15 cellular contexts compared by ENCODE assay signal in genomic region chr4:104519588-104519987, GRCh38. TPM values are rescaled to one million over a fixed set of nuclear protein-coding genes. Genes with fewer than 3 reads are reported as not detected.
A peak's percentile ranks its signal among the peaks of the same experiment; 100 is the strongest.
DNase-seq lines count a peak whose midpoint lies in the region; ATAC-seq and TF ChIP-seq lines count a peak whose summit lies in the region.
"Had no signal": no experiment of that assay in that cellular context is flagged by ENCODE, and none has a peak within 500 bp of the region (broad histone marks: within the 10 kb centered on the region; RNA-seq: fewer than 3 reads in every experiment).

No MANE protein-coding gene starts in this region.

- H3K27ac Mint-ChIP-seq in activated T-helper 17 cell treated with anti-CD3 and anti-CD28 coated beads, Interleukin-2, amount 50 U/mL, for 72 hours = no peak overlapping the region

- H3K36me3 Mint-ChIP-seq in activated T-helper 17 cell treated with anti-CD3 and anti-CD28 coated beads, Interleukin-2, amount 50 U/mL, for 72 hours (ENCODE audit: low read depth) = no peaks in the 10 kb centered on the region

- TF ChIP-seq CTCF in GM12864 (IDR thresholded peaks at IDR 0.05; ENCODE audit: low read depth, low read length, missing control alignments) = no peak

- H3K4me1 Mint-ChIP-seq in activated T-helper 17 cell treated with anti-CD3 and anti-CD28 coated beads, Interleukin-2, amount 50 U/mL, for 72 hours = no peaks in the 10 kb centered on the region

- H3K9me3 Mint-ChIP-seq in activated T-helper 17 cell treated with anti-CD3 and anti-CD28 coated beads, Interleukin-2, amount 50 U/mL, for 72 hours = no peaks in the 10 kb centered on the region

- peak; percentile 13 for DNase-seq in GM12864 (ENCODE audit: low read depth)
- DNase-seq in NCI-H1930 (lab: John Stamatoyannopoulos, UW) = no peak
- no peak for DNase-seq in middle frontal gyrus (ENCODE audit: extremely low spot score, low spot score)
- no peak for DNase-seq in NCI-H1694 treated with DMSO at 0.1 percent for 48 hours (lab: John Stamatoyannopoulos, UW)
- DNase-seq: activated naive CD4-positive, alpha-beta T cell treated with anti-CD3 and anti-CD28 coated beads, Interleukin-2, amount 50 U/mL, for 16 hours; cerebellar nuclear complex; NCI-H1417 treated with DMSO at 0.1 percent for 48 hours; stimulated activated CD4-positive, alpha-beta T cell treated with anti-CD3 and anti-CD28 coated beads, Interleukin-4, amount 100 ng/mL, for 24 hours; stomach had no signal

- ATAC-seq in GM19351 (IDR thresholded peaks at IDR 0.05; ENCODE audit: unreplicated experiment) (peak; percentile 88), HG02610 (IDR thresholded peaks at IDR 0.05; ENCODE audit: unreplicated experiment) (peak; percentile 87), HG03175 (IDR thresholded peaks at IDR 0.05; ENCODE audit: unreplicated experiment) (peak; percentile 98)
- ATAC-seq in activated T-helper 17 cell treated with anti-CD3 and anti-CD28 coated beads, Interleukin-2, amount 50 U/mL, for 72 hours (replicated peaks) = no peak
- ATAC-seq: A549 had no signal

- peaks cover 4% of the 10 kb centered on the region for H3K27me3 Mint-ChIP-seq in activated T-helper 17 cell treated with anti-CD3 and anti-CD28 coated beads, Interleukin-2, amount 50 U/mL, for 72 hours

- no peak overlapping the region for H3K4me3 ChIP-seq in GM12864 (ENCODE audit: low read depth, low read length)
- H3K4me3 ChIP-seq: A549, prostate gland, stomach had no signal

- H3K4me3 Mint-ChIP-seq in activated T-helper 17 cell treated with anti-CD3 and anti-CD28 coated beads, Interleukin-2, amount 50 U/mL, for 72 hours = no peak overlapping the region

RNA-seq across cellular contexts. Expression of gene CXXC4, which starts 24.9 kb away (rescaled TPM):
- not detected for total RNA-seq in activated T-helper 17 cell treated with anti-CD3 and anti-CD28 coated beads, Interleukin-2, amount 50 U/mL, for 72 hours
